Comparison of ENCODE assay signal across 10 cellular contexts in genomic region chr2:160368988-160369935, GRCh38.
DNase-seq lines count a peak whose midpoint lies in the region; FAIRE-seq and TF ChIP-seq lines count a peak whose summit lies in the region.
"Had no signal": no experiment of that assay in that cellular context is flagged by ENCODE, and none has a peak within 500 bp of the region (broad histone marks: within the 10 kb centered on the region; RNA-seq: fewer than 3 reads in every experiment).

No MANE protein-coding gene starts in this region.

- H3K4ac ChIP-seq in trophoblast cell (ENCODE audit: low read depth, low read length), result peak overlapping the region; percentile 95

- in situ Hi-C loops in G401 (cut with HindIII; ENCODE audit: low sequenced_read_pairs), result no loop called here

- H3K79me2 ChIP-seq in trophoblast cell (ENCODE audit: control insufficient read depth, insufficient read depth, low read length, poor library complexity), result peaks cover 19% of the 10 kb centered on the region

- peak overlapping the region; percentile 58 for H3K9ac ChIP-seq in trophoblast cell (ENCODE audit: low read length)

- peaks cover 19 to 29% of the 10 kb centered on the region in 2 donors for H3K36me3 Mint-ChIP-seq in CD4-positive, alpha-beta memory T cell

- no peak overlapping the region for H3K4me3 ChIP-seq in CD4-positive, alpha-beta memory T cell (ENCODE audit: low read length in 2 of 2)
- H3K4me3 ChIP-seq in fibroblast of villous mesenchyme (ENCODE audit: low read depth, low read length), result no peak overlapping the region
- H3K4me3 ChIP-seq in trophoblast cell (ENCODE audit: low read depth, low read length), result no peak overlapping the region

- no peak for DNase-seq in CD4-positive, alpha-beta memory T cell
- DNase-seq in RCC 7860 (ENCODE audit: low spot score) (peak; percentile 38), fibroblast of villous mesenchyme (ENCODE audit: low read depth) (peak; percentile 58), trophoblast cell (peak in 1 of 2 donors; percentile 49), G401 (ENCODE audit: low spot score) (no peak), HuH-7.5 (ENCODE audit: low spot score) (no peak), COLO829 (ENCODE audit: low spot score) (no peak)
- no peak for DNase-seq in central memory CD4-positive, alpha-beta T cell
- DNase-seq: DMS79, NCI-H446 treated with DMSO at 0.1 percent for 48 hours had no signal

- POLR2A ChIA-PET in CD4-positive, alpha-beta memory T cell (lab: Charles Lee; ENCODE audit: partially characterized antibody), result no interaction called here

- WGBS in trophoblast cell (ENCODE audit: extremely low coverage, insufficient coverage, insufficient read length), result no CpG with 5 or more reads among the region's 7 CpGs

- no peak overlapping the region for H3K4me2 ChIP-seq in trophoblast cell (ENCODE audit: low read length)

- no peak overlapping the region for H3K27ac ChIP-seq in CD4-positive, alpha-beta memory T cell (ENCODE audit: low read depth, low read length)
- no peak overlapping the region for H3K27ac ChIP-seq in trophoblast cell (ENCODE audit: low read depth, low read length)

- TF ChIP-seq CTCF in fibroblast of villous mesenchyme (IDR thresholded peaks at IDR 0.05; ENCODE audit: insufficient read depth, low read depth, low read length), result no peak

- no peaks in the 10 kb centered on the region for H3K9me3 ChIP-seq in CD4-positive, alpha-beta memory T cell (ENCODE audit: control insufficient read depth in 1 of 2, low read length in 2 of 2)
- H3K9me3 ChIP-seq in trophoblast cell (ENCODE audit: insufficient read depth, low read depth, low read length), result no peaks in the 10 kb centered on the region

- H3K27me3 Mint-ChIP-seq in CD4-positive, alpha-beta memory T cell, result no peaks in the 10 kb centered on the region

- no peak overlapping the region for H4K91ac ChIP-seq in trophoblast cell (ENCODE audit: low read depth, low read length)

- peak overlapping the region; percentile 56 for H3K23ac ChIP-seq in trophoblast cell (ENCODE audit: low read length)

- H3K18ac ChIP-seq in trophoblast cell (ENCODE audit: low read length), result no peak overlapping the region

- H3K27ac Mint-ChIP-seq in CD4-positive, alpha-beta memory T cell, result peak overlapping the region in 4 of 7 donors; percentile 26 to 67 (median 52)

- no peak overlapping the region for H2BK12ac ChIP-seq in trophoblast cell (ENCODE audit: low read length)

- peak; percentile 37 for FAIRE-seq in RCC 7860 (lab: Jason Lieb, UNC)

- no peak overlapping the region for H2BK5ac ChIP-seq in trophoblast cell (ENCODE audit: low read depth, low read length, poor library complexity)

- no peak overlapping the region for H2AK5ac ChIP-seq in trophoblast cell (ENCODE audit: low read length)

- H3K79me1 ChIP-seq in trophoblast cell (ENCODE audit: low read length), result no peaks in the 10 kb centered on the region

- H2BK120ac ChIP-seq in trophoblast cell (ENCODE audit: insufficient read depth, low read length, poor library complexity), result no peak overlapping the region

- intact Hi-C loops in CD4-positive, alpha-beta memory T cell (cut with micrococcal nuclease), result loop anchor here (2.0 kb wide), 1 partner anchor 14 kb away; no protein-coding TSS in a partner anchor

- peaks cover 62 to 93% (median 74%) of the 10 kb centered on the region in 4 donors for H3K4me1 Mint-ChIP-seq in CD4-positive, alpha-beta memory T cell

- H3K27me3 ChIP-seq in CD4-positive, alpha-beta memory T cell (ENCODE audit: insufficient read depth, low read length), result no peaks in the 10 kb centered on the region
- no peaks in the 10 kb centered on the region for H3K27me3 ChIP-seq in trophoblast cell (ENCODE audit: insufficient read depth, low read length)

- CTCF ChIA-PET in CD4-positive, alpha-beta memory T cell (lab: Charles Lee; ENCODE audit: partially characterized antibody), result interaction anchor here (0.9 to 1.4 kb wide), 2 partner anchors 12 to 60 kb away, joined by 3 read pairs; no protein-coding TSS in a partner anchor

- no peak overlapping the region for H4K12ac ChIP-seq in trophoblast cell (ENCODE audit: low read depth, low read length)

- no peak overlapping the region for H3K14ac ChIP-seq in trophoblast cell (ENCODE audit: low read length)

- no peak overlapping the region for H2AFZ ChIP-seq in trophoblast cell (ENCODE audit: insufficient read depth, low read length, poor library complexity)

- H3K9me3 Mint-ChIP-seq in CD4-positive, alpha-beta memory T cell, result no peaks in the 10 kb centered on the region

- H3K4me3 Mint-ChIP-seq in CD4-positive, alpha-beta memory T cell, result peak overlapping the region in 6 of 8 donors; percentile 2 to 75 (median 27)

- H4K8ac ChIP-seq in trophoblast cell (ENCODE audit: low read depth, low read length), result no peak overlapping the region

- H3K4me1 ChIP-seq in CD4-positive, alpha-beta memory T cell (ENCODE audit: insufficient read depth, low read length), result peaks cover 62% of the 10 kb centered on the region
- peaks cover 17 to 29% of the 10 kb centered on the region in 2 experiments for H3K4me1 ChIP-seq in trophoblast cell (ENCODE audit: control insufficient read depth in 1 of 2, insufficient read depth in 2 of 2, low read length in 2 of 2)

- H3K36me3 ChIP-seq in CD4-positive, alpha-beta memory T cell (ENCODE audit: insufficient read depth, low read length), result no peaks in the 10 kb centered on the region
- H3K36me3 ChIP-seq in trophoblast cell (ENCODE audit: control insufficient read depth in 1 of 2, insufficient read depth in 2 of 2, low read length in 2 of 2), result peaks cover 8 to 9% of the 10 kb centered on the region in 2 experiments

Comparison
In these comparisons a context has a peak if more than half of its experiments do, and no peak if none do; other contexts are left out.
1. DNase-seq: peak in RCC 7860 (single experiment) and fibroblast of villous mesenchyme (single experiment); none in CD4-positive, alpha-beta memory T cell (0 of 5), G401 (single experiment), HuH-7.5 (single experiment), COLO829 (single experiment) and central memory CD4-positive, alpha-beta T cell (single experiment).